ENCODE assay signal across 9 cellular contexts in the genomic region with DNA sequence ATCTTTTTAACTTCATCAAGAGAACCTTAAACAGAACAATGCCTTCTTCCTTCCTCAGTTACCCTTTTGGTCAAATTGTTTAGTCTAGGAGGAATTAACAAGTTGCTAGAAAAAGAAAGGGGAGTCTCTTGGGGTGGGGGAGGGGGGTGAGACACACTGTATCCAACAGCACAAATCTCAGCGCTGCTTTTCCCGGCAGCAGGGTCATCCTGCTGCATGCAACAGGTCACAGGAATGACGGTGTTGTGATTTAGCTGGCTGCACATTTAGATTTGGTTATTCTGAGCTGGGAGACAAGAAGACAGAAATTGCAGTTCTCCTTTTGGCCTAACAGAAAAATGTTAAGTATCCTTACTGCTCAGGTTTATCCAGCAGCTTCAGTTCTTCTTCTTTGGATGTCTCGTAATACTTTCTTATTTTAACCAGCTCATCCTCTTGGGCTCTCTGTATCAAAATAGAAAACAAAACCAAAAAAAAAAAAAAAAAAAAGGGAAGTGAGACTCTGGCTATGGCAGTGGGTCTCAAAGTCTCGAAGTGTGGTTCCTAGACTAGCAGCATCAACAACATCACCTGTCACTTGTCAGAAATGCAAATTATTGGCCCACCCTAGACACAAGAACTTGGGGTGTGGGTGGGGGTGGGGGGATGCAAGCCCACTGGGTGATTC.
A peak's percentile ranks its signal among the peaks of the same experiment; 100 is the strongest.
DNase-seq lines count a peak whose midpoint lies in the region; ATAC-seq, FAIRE-seq and TF ChIP-seq lines count a peak whose summit lies in the region.
"Had no signal": no experiment of that assay in that cellular context is flagged by ENCODE, and none has a peak within 500 bp of the region (broad histone marks: within the 10 kb centered on the region; RNA-seq: fewer than 3 reads in every experiment).

No MANE protein-coding gene starts in this region.

- WGBS in GM23248 (ENCODE audit: low coverage in 1 of 2, low lambda C conversion rate in 2 of 2, missing lambda C conversion rate in 2 of 2), 2 experiments = 91 to 97% methylated on average over 5 of the region's 5 CpGs

- H3K4me3 ChIP-seq in Karpas-422 (ENCODE audit: low read length) (peak overlapping the region; percentile 33; the same call in 1 of the 2 replicates), colonic mucosa (no peak overlapping the region), GM23248 (no peak overlapping the region)

- H4K20me1 ChIP-seq in Karpas-422 (ENCODE audit: insufficient read depth, low read depth, low read length) = no peaks in the 10 kb centered on the region; the same call in 1 of the 2 replicates
- H4K20me1 ChIP-seq in GM23248 (ENCODE audit: insufficient read depth) = no peaks in the 10 kb centered on the region

- H3K9me3 ChIP-seq in Karpas-422 (ENCODE audit: low read length) (no peaks in the 10 kb centered on the region), colonic mucosa (no peaks in the 10 kb centered on the region), GM23248 (ENCODE audit: low read depth) (no peaks in the 10 kb centered on the region)

- in situ Hi-C loops in GM23248 (cut with MboI) = no loop called here

- peak; percentile 33 for FAIRE-seq in GM12891 (lab: Jason Lieb, UNC)

- peak; percentile 29 for DNase-seq in GM12891 (ENCODE audit: insufficient read length, low spot score)
- DNase-seq in Karpas-422 = peak; percentile 84
- peak; percentile 1 for DNase-seq in kidney glomerular epithelial cell (lab: John Stamatoyannopoulos, UW)
- DNase-seq in colonic mucosa = no peak
- DNase-seq in NCI-H1417 (lab: John Stamatoyannopoulos, UW) = no peak
- DNase-seq in A172 (ENCODE audit: low spot score) = no peak
- DNase-seq in GM23248 = no peak

- no peak for TF ChIP-seq CTCF in colonic mucosa (IDR thresholded peaks at IDR 0.05)

- no peak for TF ChIP-seq POLR2A in GM12891 (IDR thresholded peaks at IDR 0.05; ENCODE audit: low read depth, low read length)

- H3K79me2 ChIP-seq in Karpas-422 (ENCODE audit: low read length) (no peaks in the 10 kb centered on the region), GM23248 (ENCODE audit: insufficient read depth) (no peaks in the 10 kb centered on the region)

- no peaks in the 10 kb centered on the region for H3F3A ChIP-seq in GM23248 (ENCODE audit: insufficient read depth)

- H3K27ac ChIP-seq in Karpas-422 (ENCODE audit: low read length) = no peak overlapping the region
- no peak overlapping the region for H3K27ac ChIP-seq in colonic mucosa
- H3K27ac ChIP-seq in GM23248 = no peak overlapping the region
- H3K27ac ChIP-seq: VCaP had no signal

- H2AFZ ChIP-seq in Karpas-422 (ENCODE audit: low read length) (no peak overlapping the region), GM23248 (no peak overlapping the region)

- peak overlapping the region; percentile 49 for H3K4me2 ChIP-seq in Karpas-422 (ENCODE audit: low read depth, low read length, poor library complexity, severe bottlenecking)
- no peak overlapping the region for H3K4me2 ChIP-seq in GM23248 (ENCODE audit: unreplicated experiment)

- intact Hi-C loops in colonic mucosa (cut with DNase I) = no loop called here

- no peak overlapping the region for H3K9ac ChIP-seq in Karpas-422 (ENCODE audit: low read length)
- H3K9ac ChIP-seq in colonic mucosa (ENCODE audit: low read depth in 2 of 2, low read length in 2 of 2) = no peak overlapping the region
- H3K9ac ChIP-seq in GM23248 = no peak overlapping the region

- H3K9me2 ChIP-seq in Karpas-422 (replicated peaks; ENCODE audit: insufficient read depth, low read length) (no peaks in the 10 kb centered on the region), GM23248 (ENCODE audit: insufficient read depth) (no peaks in the 10 kb centered on the region)

- no peaks in the 10 kb centered on the region for H3K36me3 ChIP-seq in Karpas-422 (ENCODE audit: insufficient read depth, low read length)
- H3K36me3 ChIP-seq in colonic mucosa = no peaks in the 10 kb centered on the region
- no peaks in the 10 kb centered on the region for H3K36me3 ChIP-seq in GM23248 (ENCODE audit: low read depth)

- peak; percentile 77 for ATAC-seq in GM21737 (IDR thresholded peaks at IDR 0.05; ENCODE audit: unreplicated experiment)

- peaks cover 24% of the 10 kb centered on the region for H3K4me1 ChIP-seq in Karpas-422 (ENCODE audit: low read length)
- no peaks in the 10 kb centered on the region for H3K4me1 ChIP-seq in colonic mucosa
- peaks cover 18% of the 10 kb centered on the region for H3K4me1 ChIP-seq in GM23248 (ENCODE audit: insufficient read depth)

- peaks cover 5% of the 10 kb centered on the region; the same call in 1 of the 2 replicates for H3K27me3 ChIP-seq in Karpas-422 (ENCODE audit: low read length)
- H3K27me3 ChIP-seq in colonic mucosa = no peaks in the 10 kb centered on the region
- H3K27me3 ChIP-seq in GM23248 (replicated peaks; ENCODE audit: insufficient read depth) = no peaks in the 10 kb centered on the region

TF ChIP-seq in GM12891, 5 proteins besides CTCF, POLR2A, EP300 and RAD21:
- TF ChIP-seq POU2F2 (IDR thresholded peaks at IDR 0.05; ENCODE audit: low read depth, low read length) (peak; percentile 89; the same call in 1 of the 2 replicates), SPI1 (IDR thresholded peaks at IDR 0.05; ENCODE audit: low read depth, low read length) (peak; percentile 98), POLR2AphosphoS5 (IDR thresholded peaks at IDR 0.05; ENCODE audit: low read depth, low read length) (no peak)

Comparison
In these comparisons a context has a peak if more than half of its experiments do, and no peak if none do; other contexts are left out.
1. DNase-seq: peak in GM12891 (single experiment), Karpas-422 (single experiment) and kidney glomerular epithelial cell (single experiment); none in colonic mucosa (single experiment), NCI-H1417 (0 of 3), A172 (single experiment) and GM23248 (single experiment).